Comparison of ENCODE assay signal across 8 cellular contexts in the genomic region with DNA sequence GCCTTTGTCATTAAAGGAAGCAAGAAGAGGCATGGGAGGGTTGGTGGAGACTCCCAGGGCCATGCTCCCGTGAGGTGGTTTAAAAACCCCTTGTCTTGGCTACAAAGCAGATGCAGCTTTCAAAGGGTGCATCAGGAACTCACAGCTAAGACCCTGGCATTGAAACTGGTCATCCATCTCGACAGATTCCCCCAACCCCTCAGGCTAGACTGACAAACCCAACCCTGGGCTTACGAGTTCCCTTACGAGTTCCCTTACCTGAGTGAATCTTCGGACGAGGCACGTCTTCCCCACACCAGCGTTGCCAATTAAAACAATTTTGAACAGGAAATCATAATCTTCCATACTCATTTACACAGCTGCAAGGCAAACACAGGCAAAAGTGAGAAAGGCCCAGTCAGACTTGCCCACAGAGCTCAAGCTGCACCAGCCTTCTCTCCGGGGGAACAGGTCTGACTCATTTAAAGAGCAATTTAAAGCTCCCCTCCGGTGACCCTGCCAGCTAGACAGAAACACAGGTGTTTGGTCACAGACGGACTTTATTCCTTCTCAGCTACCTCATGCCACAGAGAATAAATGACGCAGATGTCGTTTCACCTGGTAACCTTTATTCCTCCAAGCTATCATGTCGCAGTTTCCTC.
DNase-seq lines count a peak whose midpoint lies in the region; ATAC-seq and TF ChIP-seq lines count a peak whose summit lies in the region.

No MANE protein-coding gene starts in this region.

- no peaks in the 10 kb centered on the region for H3K9me3 Mint-ChIP-seq in activated CD4-positive, alpha-beta T cell treated with anti-CD3 and anti-CD28 coated beads for 36 hours (ENCODE audit: low read depth)

- no peak overlapping the region for H3K4me3 ChIP-seq in foreskin fibroblast (ENCODE audit: low read depth in 1 of 2, low read length in 2 of 2)

- peaks cover 65% of the 10 kb centered on the region for H3K4me1 Mint-ChIP-seq in activated CD4-positive, alpha-beta T cell treated with anti-CD3 and anti-CD28 coated beads for 36 hours

- no peak overlapping the region for H3K27ac Mint-ChIP-seq in activated CD4-positive, alpha-beta T cell treated with anti-CD3 and anti-CD28 coated beads for 36 hours

- intact Hi-C loops in activated CD4-positive, alpha-beta T cell treated with anti-CD3 and anti-CD28 coated beads for 36 hours (cut with DNase I, micrococcal nuclease): loop anchor here (1.0 to 5.0 kb wide), 6 partner anchors 8 to 74 kb away; a partner anchor contains a TSS

- H3K4me3 Mint-ChIP-seq in activated CD4-positive, alpha-beta T cell treated with anti-CD3 and anti-CD28 coated beads for 36 hours: no peak overlapping the region

- CTCF ChIA-PET in activated CD4-positive, alpha-beta T cell treated with anti-CD3 and anti-CD28 coated beads for 36 hours (lab: Charles Lee): interaction anchor here (0.6 to 0.8 kb wide), 2 partner anchors 10 to 19 kb away, joined by 3 to 4 read pairs; no protein-coding TSS in a partner anchor

- POLR2A ChIA-PET in activated CD4-positive, alpha-beta T cell treated with anti-CD3 and anti-CD28 coated beads for 36 hours (lab: Charles Lee): interaction anchor here (0.6 to 0.9 kb wide), 3 partner anchors 10 to 160 kb away, joined by 3 to 5 read pairs (median 5); a partner anchor contains a TSS

- DNase-seq in activated CD4-positive, alpha-beta T cell treated with anti-CD3 and anti-CD28 coated beads for 36 hours: peak; percentile 59
- DNase-seq in activated CD4-positive, alpha-beta T cell treated with anti-CD3 and anti-CD28 coated beads for 1 hour: no peak
- DNase-seq in NCI-H2081 treated with DMSO at 0.1 percent for 48 hours (lab: John Stamatoyannopoulos, UW) (peak; percentile 76), islet precursor cell (peak; percentile 76), foreskin fibroblast (no peak), NOMO-1 treated with dmso at 0.1 percent for 144 hours (lab: John Stamatoyannopoulos, UW; ENCODE audit: unreplicated experiment) (no peak), iPS-NIHi11 (ENCODE audit: low spot score) (no peak)

- peaks cover 17% of the 10 kb centered on the region for H3K36me3 Mint-ChIP-seq in activated CD4-positive, alpha-beta T cell treated with anti-CD3 and anti-CD28 coated beads for 36 hours (ENCODE audit: low read depth)

- ATAC-seq in activated CD4-positive, alpha-beta T cell treated with anti-CD3 and anti-CD28 coated beads for 36 hours: peak; percentile 51
- peak; percentile 93 for ATAC-seq in HG02759 (IDR thresholded peaks at IDR 0.05; ENCODE audit: unreplicated experiment)

- no peaks in the 10 kb centered on the region for H3K27me3 Mint-ChIP-seq in activated CD4-positive, alpha-beta T cell treated with anti-CD3 and anti-CD28 coated beads for 36 hours

- TF ChIP-seq CTCF in foreskin fibroblast (IDR thresholded peaks at IDR 0.05; ENCODE audit: low read depth, low read length): no peak

Comparison
In these comparisons a context has a peak if more than half of its experiments do, and no peak if none do; other contexts are left out.
1. DNase-seq: peak in activated CD4-positive, alpha-beta T cell treated with anti-CD3 and anti-CD28 coated beads for 36 hours (single experiment), NCI-H2081 treated with DMSO at 0.1 percent for 48 hours (single experiment) and islet precursor cell (single experiment); none in activated CD4-positive, alpha-beta T cell treated with anti-CD3 and anti-CD28 coated beads for 1 hour (single experiment), foreskin fibroblast (0 of 2), NOMO-1 treated with dmso at 0.1 percent for 144 hours (single experiment) and iPS-NIHi11 (single experiment).